Comparison of ENCODE assay signal across 20 cellular contexts in genomic region chr18:46001892-46002291, GRCh38.
"Had no signal": no experiment of that assay in that cellular context is flagged by ENCODE, and none has a peak within 500 bp of the region (broad histone marks: within the 10 kb centered on the region; RNA-seq: fewer than 3 reads in every experiment).

No MANE protein-coding gene starts in this region.

- H3K27me3 ChIP-seq: esophagus squamous epithelium, gastroesophageal sphincter, ovary, right atrium auricular region, suprapubic skin, thyroid gland had no signal

- H3K9me3 Mint-ChIP-seq: type B pancreatic cell had no signal

- DNase-seq: dermis blood vessel endothelial cell; esophagus squamous epithelium; foreskin fibroblast; glutamatergic neuron; islet precursor cell; mammary epithelial cell; naive thymus-derived CD4-positive, alpha-beta T cell; nucleus accumbens; ovary; small intestine; stimulated activated CD4-positive, alpha-beta T cell treated with anti-CD3 and anti-CD28 coated beads, Interleukin-12 subunit alpha, Interleukin-12 subunit beta, amount 100 ng/mL, for 4 hours; stimulated activated naive CD4-positive, alpha-beta T cell; thyroid gland had no signal

- FAIRE-seq: small intestine, urothelium cell line had no signal

- ATAC-seq: gastroesophageal sphincter; left lobe of liver; naive thymus-derived CD4-positive, alpha-beta T cell had no signal

- H3K4me1 Mint-ChIP-seq: neural crest cell had no signal

- H3K4me3 ChIP-seq: esophagus squamous epithelium, gastroesophageal sphincter, ovary, right atrium auricular region, suprapubic skin, thyroid gland had no signal

- H3K4me3 Mint-ChIP-seq: neural crest cell, type B pancreatic cell had no signal

- H3K27me3 Mint-ChIP-seq: type B pancreatic cell had no signal

- H3K27ac Mint-ChIP-seq: type B pancreatic cell had no signal

- H3K4me1 ChIP-seq: esophagus squamous epithelium, gastroesophageal sphincter, right atrium auricular region, suprapubic skin, thyroid gland had no signal

- H3K27ac ChIP-seq: esophagus squamous epithelium, gastroesophageal sphincter, ovary, right atrium auricular region, suprapubic skin, thyroid gland had no signal

- H3K36me3 ChIP-seq: gastroesophageal sphincter, ovary, right atrium auricular region, thyroid gland had no signal

- H3K9me3 ChIP-seq: ovary, right atrium auricular region, suprapubic skin, thyroid gland had no signal
